In the genomic region with DNA sequence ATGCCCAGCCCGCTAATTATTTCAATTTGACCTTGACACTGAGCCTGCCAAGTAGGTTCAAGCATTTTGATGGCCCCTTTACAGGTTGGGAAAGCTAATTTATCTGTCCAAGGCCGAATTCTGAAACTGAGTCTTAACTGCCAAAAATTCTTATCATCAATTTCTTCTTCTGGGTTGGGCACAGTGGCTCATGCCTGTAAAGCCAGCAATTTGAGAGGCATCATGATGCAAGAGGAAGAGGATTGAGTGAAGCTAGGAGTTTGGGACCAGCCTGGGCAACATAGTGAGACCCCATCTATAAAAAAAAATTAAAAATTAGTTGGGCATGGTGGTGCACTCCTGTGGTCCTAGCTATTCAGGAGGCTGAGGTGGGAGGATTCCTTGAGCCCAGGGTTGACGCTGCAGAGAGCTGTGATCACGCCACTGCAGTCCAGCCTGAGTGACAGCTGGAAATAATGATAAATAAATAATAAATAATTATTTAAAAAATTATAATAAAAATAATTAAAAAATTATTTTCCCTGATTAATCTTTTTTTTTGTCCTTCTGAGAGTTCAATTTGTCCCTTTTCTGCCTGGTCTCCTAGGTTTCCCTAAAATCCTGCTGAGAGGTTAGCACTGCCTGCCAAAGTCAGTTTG, we compare ENCODE assay signal across 10 cellular contexts. TPM values are rescaled to one million over a fixed set of nuclear protein-coding genes. Genes with fewer than 3 reads are reported as not detected.
DNase-seq lines count a peak whose midpoint lies in the region; ATAC-seq and TF ChIP-seq lines count a peak whose summit lies in the region.
"Had no signal": no experiment of that assay in that cellular context is flagged by ENCODE, and none has a peak within 500 bp of the region (broad histone marks: within the 10 kb centered on the region; RNA-seq: fewer than 3 reads in every experiment).

No MANE protein-coding gene starts in this region.

- TF ChIP-seq CTCF in ascending aorta (IDR thresholded peaks at IDR 0.05): no peak
- TF ChIP-seq CTCF in liver (IDR thresholded peaks at IDR 0.05; ENCODE audit: low read depth, low read length, missing input control): no peak
- TF ChIP-seq CTCF in thoracic aorta (IDR thresholded peaks at IDR 0.05): no peak

- H3K27me3 ChIP-seq in ascending aorta (no peaks in the 10 kb centered on the region), liver (ENCODE audit: control insufficient read depth in 4 of 4, insufficient read depth in 4 of 4, low read length in 3 of 4) (no peaks in the 10 kb centered on the region), thoracic aorta (replicated peaks; ENCODE audit: insufficient read depth) (no peaks in the 10 kb centered on the region)

- H3K4me1 ChIP-seq in ascending aorta: peaks cover 19 to 55% of the 10 kb centered on the region in 2 donors
- H3K4me1 ChIP-seq in liver (ENCODE audit: control insufficient read depth in 4 of 4, insufficient read depth in 4 of 4, low read length in 3 of 4): peaks cover 9 to 35% (median 23%) of the 10 kb centered on the region in 4 donors
- H3K4me1 ChIP-seq in thoracic aorta (ENCODE audit: control insufficient read depth in 1 of 2, low read depth in 2 of 2): peaks cover 21 to 68% of the 10 kb centered on the region in 2 donors

- H3K36me3 Mint-ChIP-seq in activated T-cell treated with anti-CD3 and anti-CD28 coated beads, Interleukin-2, amount 50 U/mL, for 24 hours (ENCODE audit: low read depth): peaks cover 32% of the 10 kb centered on the region
- H3K36me3 Mint-ChIP-seq: naive B cell had no signal

- TF ChIP-seq RAD21 in liver (IDR thresholded peaks at IDR 0.05): no peak

- H3K9me3 ChIP-seq in ascending aorta: no peaks in the 10 kb centered on the region
- no peaks in the 10 kb centered on the region for H3K9me3 ChIP-seq in liver (ENCODE audit: control insufficient read depth in 4 of 4, low read length in 3 of 4)
- H3K9me3 ChIP-seq in thoracic aorta: no peaks in the 10 kb centered on the region

- H3K27ac ChIP-seq in ascending aorta (peak overlapping the region; percentile 98 to 99), liver (ENCODE audit: low read depth in 1 of 2, low read length in 2 of 2) (peak overlapping the region; percentile 95), thoracic aorta (peak overlapping the region; percentile 89 to 98)

- WGBS in liver: 49% methylated on average over 4 of the region's 4 CpGs

- DNase-seq in activated T-cell treated with anti-CD3 and anti-CD28 coated beads, Interleukin-2, amount 50 U/mL, for 24 hours: no peak
- no peak for DNase-seq in activated T-cell treated with anti-CD3 and anti-CD28 coated beads, Interleukin-2, amount 50 U/mL, for 48 hours
- DNase-seq in ascending aorta (ENCODE audit: low spot score in 2 of 2) (no peak), thoracic aorta (ENCODE audit: low spot score) (no peak), SW 1271 (lab: John Stamatoyannopoulos, UW) (no peak)
- DNase-seq in stimulated activated CD4-positive, alpha-beta T cell treated with anti-CD3 and anti-CD28 coated beads, Interleukin-1b, Interleukin-23, amount 100 ng/mL, for 48 hours: no peak
- DNase-seq: effector CD8-positive, alpha-beta T cell; naive B cell had no signal

- intact Hi-C loops in ascending aorta (cut with DNase I): no loop called here

- peak overlapping the region in 1 of 2 donors; percentile 87 for H3K9ac ChIP-seq in liver (ENCODE audit: low read depth in 1 of 2, low read length in 2 of 2)

- no peak for ATAC-seq in thoracic aorta (ENCODE audit: insufficient number of reproducible peaks, low FRiP score, low read depth)
- no peak for ATAC-seq in HG02852 (IDR thresholded peaks at IDR 0.05; ENCODE audit: unreplicated experiment)

- no peaks in the 10 kb centered on the region for H3K9me3 Mint-ChIP-seq in activated T-cell treated with anti-CD3 and anti-CD28 coated beads, Interleukin-2, amount 50 U/mL, for 24 hours

- H3K36me3 ChIP-seq in ascending aorta (no peaks in the 10 kb centered on the region), liver (ENCODE audit: control insufficient read depth in 4 of 4, insufficient read depth in 3 of 4, low read depth in 1 of 4, low read length in 3 of 4) (no peaks in the 10 kb centered on the region), thoracic aorta (no peaks in the 10 kb centered on the region)

- no peak overlapping the region for H3K4me3 Mint-ChIP-seq in activated T-cell treated with anti-CD3 and anti-CD28 coated beads, Interleukin-2, amount 50 U/mL, for 24 hours

- H3K27ac Mint-ChIP-seq in activated T-cell treated with anti-CD3 and anti-CD28 coated beads, Interleukin-2, amount 50 U/mL, for 24 hours: peak overlapping the region; percentile 100

- peaks cover 38% of the 10 kb centered on the region for H3K4me1 Mint-ChIP-seq in activated T-cell treated with anti-CD3 and anti-CD28 coated beads, Interleukin-2, amount 50 U/mL, for 24 hours (ENCODE audit: low read depth)

- H3K4me3 ChIP-seq in ascending aorta (peak overlapping the region in 1 of 2 donors; percentile 82), liver (ENCODE audit: low read depth in 1 of 3, low read length in 3 of 3) (peak overlapping the region in 2 of 3 donors; percentile 8 to 43), thoracic aorta (no peak overlapping the region)

- no peaks in the 10 kb centered on the region for H3K27me3 Mint-ChIP-seq in activated T-cell treated with anti-CD3 and anti-CD28 coated beads, Interleukin-2, amount 50 U/mL, for 24 hours

TF ChIP-seq in liver, 16 proteins besides CTCF, POLR2A, EP300 and RAD21:
- TF ChIP-seq, protein P1, sequence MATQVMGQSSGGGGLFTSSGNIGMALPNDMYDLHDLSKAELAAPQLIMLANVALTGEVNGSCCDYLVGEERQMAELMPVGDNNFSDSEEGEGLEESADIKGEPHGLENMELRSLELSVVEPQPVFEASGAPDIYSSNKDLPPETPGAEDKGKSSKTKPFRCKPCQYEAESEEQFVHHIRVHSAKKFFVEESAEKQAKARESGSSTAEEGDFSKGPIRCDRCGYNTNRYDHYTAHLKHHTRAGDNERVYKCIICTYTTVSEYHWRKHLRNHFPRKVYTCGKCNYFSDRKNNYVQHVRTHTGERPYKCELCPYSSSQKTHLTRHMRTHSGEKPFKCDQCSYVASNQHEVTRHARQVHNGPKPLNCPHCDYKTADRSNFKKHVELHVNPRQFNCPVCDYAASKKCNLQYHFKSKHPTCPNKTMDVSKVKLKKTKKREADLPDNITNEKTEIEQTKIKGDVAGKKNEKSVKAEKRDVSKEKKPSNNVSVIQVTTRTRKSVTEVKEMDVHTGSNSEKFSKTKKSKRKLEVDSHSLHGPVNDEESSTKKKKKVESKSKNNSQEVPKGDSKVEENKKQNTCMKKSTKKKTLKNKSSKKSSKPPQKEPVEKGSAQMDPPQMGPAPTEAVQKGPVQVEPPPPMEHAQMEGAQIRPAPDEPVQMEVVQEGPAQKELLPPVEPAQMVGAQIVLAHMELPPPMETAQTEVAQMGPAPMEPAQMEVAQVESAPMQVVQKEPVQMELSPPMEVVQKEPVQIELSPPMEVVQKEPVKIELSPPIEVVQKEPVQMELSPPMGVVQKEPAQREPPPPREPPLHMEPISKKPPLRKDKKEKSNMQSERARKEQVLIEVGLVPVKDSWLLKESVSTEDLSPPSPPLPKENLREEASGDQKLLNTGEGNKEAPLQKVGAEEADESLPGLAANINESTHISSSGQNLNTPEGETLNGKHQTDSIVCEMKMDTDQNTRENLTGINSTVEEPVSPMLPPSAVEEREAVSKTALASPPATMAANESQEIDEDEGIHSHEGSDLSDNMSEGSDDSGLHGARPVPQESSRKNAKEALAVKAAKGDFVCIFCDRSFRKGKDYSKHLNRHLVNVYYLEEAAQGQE (IDR thresholded peaks at IDR 0.05): no peak
- TF ChIP-seq, protein P2, sequence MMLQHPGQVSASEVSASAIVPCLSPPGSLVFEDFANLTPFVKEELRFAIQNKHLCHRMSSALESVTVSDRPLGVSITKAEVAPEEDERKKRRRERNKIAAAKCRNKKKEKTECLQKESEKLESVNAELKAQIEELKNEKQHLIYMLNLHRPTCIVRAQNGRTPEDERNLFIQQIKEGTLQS (IDR thresholded peaks at IDR 0.05): peak; percentile 65

RNA-seq across cellular contexts. Expression of a gene that starts 1.3 kb away (rescaled TPM):
- total RNA-seq in ascending aorta: 37.4 TPM
- total RNA-seq in liver: 100 to 1,000 TPM in 1 of 2 donors, 10 to 100 TPM in 1; 99.5 to 141 TPM
- 10 to 100 TPM; 17.3 to 28.4 TPM for polyA plus RNA-seq in liver
- 100 to 1,000 TPM in 1 of 2 donors, 10 to 100 TPM in 1; 39.8 to 108 TPM for total RNA-seq in thoracic aorta
